Comparison of ENCODE assay signal across 17 cellular contexts in genomic region chr21:34910396-34910795, GRCh38.
A peak's percentile ranks its signal among the peaks of the same experiment; 100 is the strongest.
DNase-seq lines count a peak whose midpoint lies in the region; ATAC-seq and TF ChIP-seq lines count a peak whose summit lies in the region.
"Had no signal": no experiment of that assay in that cellular context is flagged by ENCODE, and none has a peak within 500 bp of the region (broad histone marks: within the 10 kb centered on the region; RNA-seq: fewer than 3 reads in every experiment).

No MANE protein-coding gene starts in this region.

- no peak overlapping the region for H4K8ac ChIP-seq in mesendoderm (ENCODE audit: low read depth, low read length)

- H3K56ac ChIP-seq in mesendoderm (ENCODE audit: low read length): peak overlapping the region; percentile 73

- peak overlapping the region; percentile 57 for H3K27ac Mint-ChIP-seq in activated T-helper 17 cell treated with anti-CD3 and anti-CD28 coated beads, Interleukin-2, amount 50 U/mL, for 72 hours
- H3K27ac Mint-ChIP-seq: mesothelial cell of epicardium had no signal

- peak overlapping the region; percentile 62 for H3K4me3 Mint-ChIP-seq in activated T-helper 17 cell treated with anti-CD3 and anti-CD28 coated beads, Interleukin-2, amount 50 U/mL, for 72 hours
- H3K4me3 Mint-ChIP-seq: mesothelial cell of epicardium had no signal

- H3K4me3 ChIP-seq in right atrium auricular region (no peak overlapping the region), mesendoderm (ENCODE audit: low read length) (no peak overlapping the region), upper lobe of right lung (no peak overlapping the region)
- H3K4me3 ChIP-seq: ovary, PC-9 had no signal

- ATAC-seq in left cardiac atrium (peak; percentile 79 to 90), upper lobe of right lung (peak; percentile 62), HG03097 (IDR thresholded peaks at IDR 0.05; ENCODE audit: low FRiP score, unreplicated experiment) (no peak)
- ATAC-seq in activated T-helper 17 cell treated with anti-CD3 and anti-CD28 coated beads, Interleukin-2, amount 50 U/mL, for 72 hours (replicated peaks): no peak
- ATAC-seq: foreskin keratinocyte, SK-N-SH treated with all-trans-retinoic acid at 6 μM for 48 hours had no signal

- DNase-seq in left cardiac atrium (peak; percentile 44), right atrium auricular region (ENCODE audit: low spot score) (no peak), mesendoderm (no peak), upper lobe of right lung (peak; percentile 76), T1000 (lab: John Stamatoyannopoulos, UW) (no peak), germinal center (ENCODE audit: low spot score) (no peak)
- DNase-seq: activated CD4-positive, alpha-beta T cell treated with anti-CD3 and anti-CD28 coated beads, Interleukin-2, amount 50 U/mL, for 48 hours; foreskin keratinocyte; NCI-H1694 treated with DMSO at 0.1 percent for 48 hours; NCI-H524 treated with DMSO at 0.1 percent for 48 hours; ovary; PC-9; stimulated activated naive CD4-positive, alpha-beta T cell treated with Interleukin-2 at 50 U/mL for 16 hours had no signal

- no peaks in the 10 kb centered on the region for H3K79me1 ChIP-seq in mesendoderm (ENCODE audit: low read length)

- H3K9me3 ChIP-seq in right atrium auricular region (no peaks in the 10 kb centered on the region), upper lobe of right lung (no peaks in the 10 kb centered on the region)
- H3K9me3 ChIP-seq: ovary had no signal

- no peak overlapping the region for H3K4me2 ChIP-seq in mesendoderm (ENCODE audit: low read length)
- H3K4me2 ChIP-seq: PC-9 had no signal

- peak overlapping the region; percentile 70 for H2AK5ac ChIP-seq in mesendoderm (ENCODE audit: low read length)

- no peaks in the 10 kb centered on the region for H3K9me3 Mint-ChIP-seq in activated T-helper 17 cell treated with anti-CD3 and anti-CD28 coated beads, Interleukin-2, amount 50 U/mL, for 72 hours
- H3K9me3 Mint-ChIP-seq: mesothelial cell of epicardium had no signal

- H2BK15ac ChIP-seq in mesendoderm (replicated peaks; ENCODE audit: low read depth): peak overlapping the region; percentile 59

- H3K27me3 Mint-ChIP-seq in activated T-helper 17 cell treated with anti-CD3 and anti-CD28 coated beads, Interleukin-2, amount 50 U/mL, for 72 hours: no peaks in the 10 kb centered on the region

- no peak overlapping the region for H2BK120ac ChIP-seq in mesendoderm (ENCODE audit: low read depth, low read length)

- intact Hi-C loops in left cardiac atrium (cut with DNase I): no loop called here
- intact Hi-C loops in upper lobe of right lung (cut with DNase I): no loop called here

- no peak overlapping the region for H3K27ac ChIP-seq in right atrium auricular region
- H3K27ac ChIP-seq in mesendoderm (ENCODE audit: low read depth, low read length): no peak overlapping the region
- no peak overlapping the region for H3K27ac ChIP-seq in upper lobe of right lung
- H3K27ac ChIP-seq: foreskin keratinocyte, ovary, PC-9 had no signal

- H3K36me3 Mint-ChIP-seq in activated T-helper 17 cell treated with anti-CD3 and anti-CD28 coated beads, Interleukin-2, amount 50 U/mL, for 72 hours (ENCODE audit: low read depth): no peaks in the 10 kb centered on the region
- H3K36me3 Mint-ChIP-seq: mesothelial cell of epicardium had no signal

- H3K4me1 ChIP-seq in right atrium auricular region (peaks cover 0 to 6% of the 10 kb centered on the region in 2 donors), mesendoderm (ENCODE audit: control insufficient read depth, low read depth, low read length) (peaks cover 10% of the 10 kb centered on the region), upper lobe of right lung (peaks cover 22% of the 10 kb centered on the region)

- H3K27me3 ChIP-seq in right atrium auricular region (no peaks in the 10 kb centered on the region), mesendoderm (ENCODE audit: insufficient read depth, low read length, poor library complexity) (no peaks in the 10 kb centered on the region), upper lobe of right lung (no peaks in the 10 kb centered on the region)
- H3K27me3 ChIP-seq: ovary had no signal

- peak overlapping the region; percentile 81 for H2BK5ac ChIP-seq in mesendoderm (ENCODE audit: low read length)

- no CpG with 5 or more reads among the region's 4 CpGs for WGBS in mesendoderm (ENCODE audit: extremely low coverage, insufficient coverage, low lambda C conversion rate)

- peak overlapping the region; percentile 51 for H3K18ac ChIP-seq in mesendoderm (ENCODE audit: low read length)

- peaks cover 50% of the 10 kb centered on the region for H3K4me1 Mint-ChIP-seq in activated T-helper 17 cell treated with anti-CD3 and anti-CD28 coated beads, Interleukin-2, amount 50 U/mL, for 72 hours

- H3K79me2 ChIP-seq in mesendoderm (ENCODE audit: control insufficient read depth, insufficient read depth, low read length): no peaks in the 10 kb centered on the region

- TF ChIP-seq CTCF in right atrium auricular region (IDR thresholded peaks at IDR 0.05): no peak
- no peak for TF ChIP-seq CTCF in upper lobe of right lung (IDR thresholded peaks at IDR 0.05)

- no peak overlapping the region for H3K9ac ChIP-seq in mesendoderm (ENCODE audit: low read length)

- H3K23ac ChIP-seq in mesendoderm (ENCODE audit: low read length): no peak overlapping the region

- H3K36me3 ChIP-seq in right atrium auricular region (no peaks in the 10 kb centered on the region), mesendoderm (ENCODE audit: control insufficient read depth, insufficient read depth, low read length) (no peaks in the 10 kb centered on the region), upper lobe of right lung (no peaks in the 10 kb centered on the region)
- H3K36me3 ChIP-seq: ovary had no signal

- no peak overlapping the region for H4K5ac ChIP-seq in mesendoderm (ENCODE audit: low read length)

- H3K4ac ChIP-seq in mesendoderm (ENCODE audit: low read depth, low read length): no peak overlapping the region

Comparison
In these comparisons a context has a peak if more than half of its experiments do, and no peak if none do; other contexts are left out.
1. DNase-seq: peak in left cardiac atrium (single experiment) and upper lobe of right lung (single experiment); none in right atrium auricular region (single experiment), mesendoderm (single experiment), T1000 (single experiment) and germinal center (single experiment).
2. ATAC-seq: peak in left cardiac atrium (2 of 2) and upper lobe of right lung (single experiment); none in activated T-helper 17 cell treated with anti-CD3 and anti-CD28 coated beads, Interleukin-2, amount 50 U/mL, for 72 hours (single experiment) and HG03097 (single experiment).